In the genomic region with DNA sequence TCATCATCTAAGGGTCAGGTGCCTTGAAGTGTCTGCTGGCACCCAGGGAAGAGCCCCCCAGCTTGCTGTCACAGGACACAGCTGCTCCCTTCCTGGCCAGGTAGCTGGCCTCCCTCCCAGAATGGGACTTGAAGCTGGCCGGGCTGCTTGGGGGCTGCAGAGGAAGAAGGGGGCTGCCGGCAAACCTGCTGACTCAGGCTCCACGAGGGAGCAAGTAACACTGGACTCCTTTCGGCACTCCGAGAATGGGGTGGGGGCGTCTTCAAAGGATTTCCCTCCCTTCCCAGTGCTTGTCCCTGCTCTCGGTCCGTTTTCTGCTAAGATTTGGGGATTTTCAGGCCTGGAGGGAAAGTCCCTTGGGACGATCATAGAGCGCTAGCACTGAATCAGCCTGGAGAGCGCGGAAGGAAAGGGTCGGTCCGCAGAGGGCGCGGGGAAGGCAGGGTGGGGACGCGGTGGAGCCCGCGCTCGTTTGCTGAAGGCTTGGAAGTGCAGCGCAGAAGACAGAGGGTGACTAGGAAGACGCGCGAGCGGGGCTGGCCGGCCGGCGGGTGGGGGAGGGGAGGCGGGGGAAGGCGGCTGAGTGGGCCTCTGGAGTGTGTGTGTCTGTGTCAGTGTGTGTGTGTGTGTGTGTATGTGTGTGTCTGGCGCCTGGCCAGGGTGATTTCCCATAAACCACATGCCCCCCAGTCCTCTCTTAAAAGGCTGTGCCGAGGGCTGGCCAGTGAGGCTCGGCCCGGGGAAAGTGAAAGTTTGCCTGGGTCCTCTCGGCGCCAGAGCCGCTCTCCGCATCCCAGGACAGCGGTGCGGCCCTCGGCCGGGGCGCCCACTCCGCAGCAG, we compare ENCODE assay signal across 1 cellular context.
A peak's percentile ranks its signal among the peaks of the same experiment; 100 is the strongest.
TF ChIP-seq lines count a peak whose summit lies in the region.

A gene with protein sequence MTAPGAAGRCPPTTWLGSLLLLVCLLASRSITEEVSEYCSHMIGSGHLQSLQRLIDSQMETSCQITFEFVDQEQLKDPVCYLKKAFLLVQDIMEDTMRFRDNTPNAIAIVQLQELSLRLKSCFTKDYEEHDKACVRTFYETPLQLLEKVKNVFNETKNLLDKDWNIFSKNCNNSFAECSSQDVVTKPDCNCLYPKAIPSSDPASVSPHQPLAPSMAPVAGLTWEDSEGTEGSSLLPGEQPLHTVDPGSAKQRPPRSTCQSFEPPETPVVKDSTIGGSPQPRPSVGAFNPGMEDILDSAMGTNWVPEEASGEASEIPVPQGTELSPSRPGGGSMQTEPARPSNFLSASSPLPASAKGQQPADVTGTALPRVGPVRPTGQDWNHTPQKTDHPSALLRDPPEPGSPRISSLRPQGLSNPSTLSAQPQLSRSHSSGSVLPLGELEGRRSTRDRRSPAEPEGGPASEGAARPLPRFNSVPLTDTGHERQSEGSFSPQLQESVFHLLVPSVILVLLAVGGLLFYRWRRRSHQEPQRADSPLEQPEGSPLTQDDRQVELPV (plus strand): TSS at position 727 of the 840 bp plus-strand sequence. CDS start 175 bp downstream, outside the sequence.

TF ChIP-seq in IMR-90, 13 proteins besides CTCF, POLR2A, EP300 and RAD21:
- TF ChIP-seq SMC3 (IDR thresholded peaks at IDR 0.05; ENCODE audit: low read depth, low read length) (no peak), CHD1 (IDR thresholded peaks at IDR 0.05; ENCODE audit: low read depth, low read length) (peak; percentile 58; the same call in 1 of the 2 replicates), CEBPB (IDR thresholded peaks at IDR 0.05; ENCODE audit: low read depth, low read length) (no peak), MXI1 (IDR thresholded peaks at IDR 0.05; ENCODE audit: borderline replicate concordance, low read depth, low read length) (no peak), RFX5 (IDR thresholded peaks at IDR 0.05; ENCODE audit: low read depth, low read length) (no peak), BHLHE40 (IDR thresholded peaks at IDR 0.05; ENCODE audit: low read depth, low read length) (no peak), RCOR1 (IDR thresholded peaks at IDR 0.05; ENCODE audit: insufficient replicate concordance, low read length) (no peak), MAZ (IDR thresholded peaks at IDR 0.05; ENCODE audit: borderline replicate concordance, low read depth, low read length) (no peak; the same call in 1 of the 2 replicates), NFE2L2 (IDR thresholded peaks at IDR 0.05; ENCODE audit: low read depth, low read length) (no peak), MAFK (IDR thresholded peaks at IDR 0.05; ENCODE audit: low read depth, low read length) (peak; percentile 70), FOS (IDR thresholded peaks at IDR 0.05; ENCODE audit: low read depth, low read length) (no peak)
- TF ChIP-seq, protein P1, sequence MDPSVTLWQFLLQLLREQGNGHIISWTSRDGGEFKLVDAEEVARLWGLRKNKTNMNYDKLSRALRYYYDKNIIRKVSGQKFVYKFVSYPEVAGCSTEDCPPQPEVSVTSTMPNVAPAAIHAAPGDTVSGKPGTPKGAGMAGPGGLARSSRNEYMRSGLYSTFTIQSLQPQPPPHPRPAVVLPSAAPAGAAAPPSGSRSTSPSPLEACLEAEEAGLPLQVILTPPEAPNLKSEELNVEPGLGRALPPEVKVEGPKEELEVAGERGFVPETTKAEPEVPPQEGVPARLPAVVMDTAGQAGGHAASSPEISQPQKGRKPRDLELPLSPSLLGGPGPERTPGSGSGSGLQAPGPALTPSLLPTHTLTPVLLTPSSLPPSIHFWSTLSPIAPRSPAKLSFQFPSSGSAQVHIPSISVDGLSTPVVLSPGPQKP (IDR thresholded peaks at IDR 0.05; ENCODE audit: borderline replicate concordance, low read depth, low read length) = no peak
- TF ChIP-seq, protein P2, sequence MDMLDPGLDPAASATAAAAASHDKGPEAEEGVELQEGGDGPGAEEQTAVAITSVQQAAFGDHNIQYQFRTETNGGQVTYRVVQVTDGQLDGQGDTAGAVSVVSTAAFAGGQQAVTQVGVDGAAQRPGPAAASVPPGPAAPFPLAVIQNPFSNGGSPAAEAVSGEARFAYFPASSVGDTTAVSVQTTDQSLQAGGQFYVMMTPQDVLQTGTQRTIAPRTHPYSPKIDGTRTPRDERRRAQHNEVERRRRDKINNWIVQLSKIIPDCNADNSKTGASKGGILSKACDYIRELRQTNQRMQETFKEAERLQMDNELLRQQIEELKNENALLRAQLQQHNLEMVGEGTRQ (IDR thresholded peaks at IDR 0.05; ENCODE audit: low read depth, low read length) = peak; percentile 62
